Comparison of ENCODE assay signal across 24 cellular contexts in the genomic region with DNA sequence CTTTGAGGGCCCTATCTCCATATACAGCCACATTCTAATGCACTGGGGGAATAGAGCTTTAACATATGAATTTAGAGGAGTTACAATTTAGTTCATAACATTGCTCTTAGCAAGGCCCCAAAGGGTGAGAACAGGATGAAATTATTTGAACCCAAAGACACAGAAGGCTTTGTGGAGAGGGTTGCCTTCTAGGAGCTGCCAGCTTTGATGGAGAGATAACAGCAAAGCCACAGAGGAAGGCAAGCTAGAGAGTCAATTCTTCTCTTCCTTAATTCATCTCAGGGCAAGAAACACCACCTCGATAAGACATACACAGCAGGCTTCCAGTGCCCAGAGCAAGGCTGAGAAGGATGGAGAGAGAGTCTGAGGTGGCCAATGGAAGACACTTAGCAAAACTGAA.
"Had no signal": no experiment of that assay in that cellular context is flagged by ENCODE, and none has a peak within 500 bp of the region (broad histone marks: within the 10 kb centered on the region; RNA-seq: fewer than 3 reads in every experiment).

No MANE protein-coding gene starts in this region.

- H3K36me3 Mint-ChIP-seq: activated CD4-positive, alpha-beta memory T cell treated with anti-CD3 and anti-CD28 coated beads for 36 hours; activated naive CD8-positive, alpha-beta T cell; brain had no signal

- H3K36me3 ChIP-seq: MG63 had no signal

- H3K4me2 ChIP-seq: KMS-11 had no signal

- H3K4me3 Mint-ChIP-seq: activated B cell treated with CpG ODN at 0.5 μM for 24 hours; activated CD4-positive, alpha-beta memory T cell treated with anti-CD3 and anti-CD28 coated beads for 36 hours; activated CD4-positive, alpha-beta T cell treated with anti-CD3 and anti-CD28 coated beads, Interleukin-2, amount 10 ng/mL, durations not matched to agents 7 days and 5 days; activated naive CD4-positive, alpha-beta T cell treated with anti-CD3 and anti-CD28 coated beads for 36 hours; activated naive CD8-positive, alpha-beta T cell; activated T-cell treated with anti-CD3 and anti-CD28 coated beads, Interleukin-2, amount 50 U/mL, for 4 hours; brain; central memory CD8-positive, alpha-beta T cell had no signal

- H3K4me1 Mint-ChIP-seq: activated B cell treated with CpG ODN at 0.5 μM for 24 hours; activated CD4-positive, alpha-beta T cell treated with anti-CD3 and anti-CD28 coated beads, Interleukin-2, amount 10 ng/mL, durations not matched to agents 7 days and 5 days; central memory CD8-positive, alpha-beta T cell had no signal

- H3K9me3 ChIP-seq: MG63 had no signal

- H3K27ac ChIP-seq: KMS-11 had no signal

- DNase-seq: activated B cell treated with CpG ODN at 0.5 μM for 24 hours; activated CD4-positive, alpha-beta memory T cell treated with anti-CD3 and anti-CD28 coated beads for 36 hours; activated CD4-positive, alpha-beta T cell treated with anti-CD3 and anti-CD28 coated beads, Interleukin-2, amount 10 ng/mL, durations not matched to agents 7 days and 5 days; activated CD8-positive, alpha-beta memory T cell treated with anti-CD3 and anti-CD28 coated beads for 24 hours; activated gamma-delta T cell; activated naive CD4-positive, alpha-beta T cell treated with anti-CD3 and anti-CD28 coated beads for 36 hours; activated T-cell treated with anti-CD3 and anti-CD28 coated beads, Interleukin-2, amount 50 U/mL, for 4 hours; amygdala; cortex of kidney; MG63; NCI-H1092; NCI-H1417; NCI-H1930; NCI-H2171; NCI-H2227 treated with DMSO at 0.1 percent for 48 hours; NCI-H526; NCI-H774; NK-92 treated with Interleukin-12 subunit alpha and Interleukin-12 subunit beta, amount 100 ng/mL, for 24 hours; SIG-M5; T-helper 1 cell had no signal

- ATAC-seq: activated T-cell treated with anti-CD3 and anti-CD28 coated beads, Interleukin-2, amount 50 U/mL, for 4 hours had no signal

- H3K27ac Mint-ChIP-seq: activated B cell treated with CpG ODN at 0.5 μM for 24 hours; activated CD4-positive, alpha-beta memory T cell treated with anti-CD3 and anti-CD28 coated beads for 36 hours; activated CD4-positive, alpha-beta T cell treated with anti-CD3 and anti-CD28 coated beads, Interleukin-2, amount 10 ng/mL, durations not matched to agents 7 days and 5 days; activated naive CD4-positive, alpha-beta T cell treated with anti-CD3 and anti-CD28 coated beads for 36 hours; activated naive CD8-positive, alpha-beta T cell; brain had no signal

- H3K27me3 ChIP-seq: MG63 had no signal

- H3K9ac ChIP-seq: KMS-11 had no signal

- H3K9me3 Mint-ChIP-seq: activated B cell treated with CpG ODN at 0.5 μM for 24 hours; activated CD4-positive, alpha-beta T cell treated with anti-CD3 and anti-CD28 coated beads, Interleukin-2, amount 10 ng/mL, durations not matched to agents 7 days and 5 days; activated T-cell treated with anti-CD3 and anti-CD28 coated beads, Interleukin-2, amount 50 U/mL, for 4 hours had no signal

- H3K27me3 Mint-ChIP-seq: activated B cell treated with CpG ODN at 0.5 μM for 24 hours; activated CD4-positive, alpha-beta memory T cell treated with anti-CD3 and anti-CD28 coated beads for 36 hours; activated CD4-positive, alpha-beta T cell treated with anti-CD3 and anti-CD28 coated beads, Interleukin-2, amount 10 ng/mL, durations not matched to agents 7 days and 5 days; activated naive CD8-positive, alpha-beta T cell; central memory CD8-positive, alpha-beta T cell had no signal

- H3K4me3 ChIP-seq: MG63 had no signal
